ENCODE assay signal across 8 cellular contexts in genomic region chr7:98616381-98617050, GRCh38. TPM values are rescaled to one million over a fixed set of nuclear protein-coding genes. Genes with fewer than 3 reads are reported as not detected.
A peak's percentile ranks its signal among the peaks of the same experiment; 100 is the strongest.
DNase-seq lines count a peak whose midpoint lies in the region; ATAC-seq, FAIRE-seq and TF ChIP-seq lines count a peak whose summit lies in the region.

No MANE protein-coding gene starts in this region.

- no peak for ATAC-seq in activated T-cell treated with anti-CD3 and anti-CD28 coated beads, Interleukin-2, amount 50 U/mL, for 4 hours
- no peak for ATAC-seq in effector memory CD8-positive, alpha-beta T cell (replicated peaks)

- H3K4me3 Mint-ChIP-seq in activated CD4-positive, alpha-beta T cell treated with anti-CD3 and anti-CD28 coated beads, Interleukin-2, amount 10 ng/mL, durations not matched to agents 24 days and 14 days, result no peak overlapping the region
- no peak overlapping the region for H3K4me3 Mint-ChIP-seq in activated T-cell treated with anti-CD3 and anti-CD28 coated beads, Interleukin-2, amount 50 U/mL, for 4 hours
- H3K4me3 Mint-ChIP-seq in effector memory CD8-positive, alpha-beta T cell, result no peak overlapping the region

- H3K14ac ChIP-seq in H1 (ENCODE audit: insufficient read length) (no peak overlapping the region), trophoblast cell (ENCODE audit: low read length) (no peak overlapping the region)

- H3K9ac ChIP-seq in H1 (replicated peaks in 1 of 4; ENCODE audit: extremely low read depth in 1 of 4, low read depth in 3 of 4, low read length in 3 of 4) (no peak overlapping the region), trophoblast cell (ENCODE audit: low read length) (no peak overlapping the region)

- no peak overlapping the region for H4K5ac ChIP-seq in H1 (ENCODE audit: insufficient read length, low read depth, low read length)

- H3K9me3 ChIP-seq in H1 (ENCODE audit: insufficient read depth in 2 of 2, low read depth in 1 of 2, low read length in 1 of 2) (no peaks in the 10 kb centered on the region), trophoblast cell (ENCODE audit: insufficient read depth, low read depth, low read length) (peaks cover 9% of the 10 kb centered on the region)

- H3K18ac ChIP-seq in H1 (ENCODE audit: extremely low read depth, low read length) (no peak overlapping the region; the same call in 1 of the 2 replicates), trophoblast cell (ENCODE audit: low read length) (no peak overlapping the region)

- peaks cover 0 to 22% of the 10 kb centered on the region in 2 experiments for H4K20me1 ChIP-seq in H1 (replicated peaks in 1 of 2; ENCODE audit: control insufficient read depth in 1 of 2, insufficient read depth in 2 of 2, low read length in 2 of 2)

- TF ChIP-seq CTCF in H1 (IDR thresholded peaks at IDR 0.05; ENCODE audit: control extremely low read depth in 1 of 3, insufficient read depth in 1 of 3, low read depth in 1 of 3, low read length in 3 of 3), result no peak

- H2BK12ac ChIP-seq in H1 (ENCODE audit: low read depth, low read length) (no peak overlapping the region), trophoblast cell (ENCODE audit: low read length) (no peak overlapping the region)

- no peaks in the 10 kb centered on the region for H3K4me1 Mint-ChIP-seq in activated CD4-positive, alpha-beta T cell treated with anti-CD3 and anti-CD28 coated beads, Interleukin-2, amount 10 ng/mL, durations not matched to agents 24 days and 14 days
- peaks cover 1% of the 10 kb centered on the region for H3K4me1 Mint-ChIP-seq in activated T-cell treated with anti-CD3 and anti-CD28 coated beads, Interleukin-2, amount 50 U/mL, for 4 hours (ENCODE audit: low read depth)
- H3K4me1 Mint-ChIP-seq in effector memory CD8-positive, alpha-beta T cell (ENCODE audit: low read depth in 2 of 2), result no peaks in the 10 kb centered on the region

- H2AFZ ChIP-seq in H1 (ENCODE audit: low read length) (peak overlapping the region; percentile 64; the same call in 1 of the 2 replicates), trophoblast cell (ENCODE audit: insufficient read depth, low read length, poor library complexity) (no peak overlapping the region)

- peaks cover 13 to 61% (median 42%) of the 10 kb centered on the region in 4 experiments for H3K27me3 ChIP-seq in H1 (replicated peaks in 1 of 4; ENCODE audit: control insufficient read depth in 3 of 4, extremely low read depth in 1 of 4, insufficient read depth in 3 of 4, low read length in 3 of 4)
- peaks cover 42% of the 10 kb centered on the region for H3K27me3 ChIP-seq in trophoblast cell (ENCODE audit: insufficient read depth, low read length)

- POLR2A ChIA-PET in H1 (lab: Charles Lee; ENCODE audit: partially characterized antibody), result interaction anchor here (0.7 to 2.1 kb wide), 12 partner anchors 10 to 217 kb away, joined by 3 to 15 read pairs (median 4); no protein-coding TSS in a partner anchor

- H3K79me2 ChIP-seq in H1 (ENCODE audit: control insufficient read depth in 1 of 2, insufficient read depth in 2 of 2, low read length in 2 of 2) (no peaks in the 10 kb centered on the region), trophoblast cell (ENCODE audit: control insufficient read depth, insufficient read depth, low read length, poor library complexity) (no peaks in the 10 kb centered on the region)

- H2AK5ac ChIP-seq in H1 (ENCODE audit: low read depth, low read length), result no peak overlapping the region
- no peak overlapping the region for H2AK5ac ChIP-seq in trophoblast cell (ENCODE audit: low read length)

- H3K27ac ChIP-seq in H1 (ENCODE audit: low read depth, low read length) (no peak overlapping the region), trophoblast cell (ENCODE audit: low read depth, low read length) (no peak overlapping the region)

- H2BK15ac ChIP-seq in H1 (ENCODE audit: low read length), result no peak overlapping the region

- H2BK120ac ChIP-seq in H1 (replicated peaks; ENCODE audit: low read depth, low read length) (no peak overlapping the region), trophoblast cell (ENCODE audit: insufficient read depth, low read length, poor library complexity) (no peak overlapping the region)

- WGBS in H1 (ENCODE audit: extremely low coverage in 1 of 2, insufficient coverage in 1 of 2, insufficient read length in 1 of 2, insufficient replicate concordance in 2 of 2, low coverage in 1 of 2, low lambda C conversion rate in 2 of 2, missing lambda C conversion rate in 1 of 2), 2 experiments, result 8% methylated on average over 43 of the region's 67 CpGs; no CpG with 5 or more reads in 1 of the 2 experiments
- no CpG with 5 or more reads among the region's 67 CpGs for WGBS in trophoblast cell (ENCODE audit: extremely low coverage, insufficient coverage, insufficient read length)

- H3K23ac ChIP-seq in H1 (ENCODE audit: insufficient read length) (no peak overlapping the region), trophoblast cell (ENCODE audit: low read length) (no peak overlapping the region)

- no peak overlapping the region for H3K27ac Mint-ChIP-seq in activated CD4-positive, alpha-beta T cell treated with anti-CD3 and anti-CD28 coated beads, Interleukin-2, amount 10 ng/mL, durations not matched to agents 24 days and 14 days
- H3K27ac Mint-ChIP-seq in effector memory CD8-positive, alpha-beta T cell, result no peak overlapping the region

- H3K4ac ChIP-seq in H1 (replicated peaks; ENCODE audit: insufficient read length, low read depth, low read length) (no peak overlapping the region), trophoblast cell (ENCODE audit: low read depth, low read length) (no peak overlapping the region)

- peaks cover 6% of the 10 kb centered on the region for H3K9me3 Mint-ChIP-seq in activated CD4-positive, alpha-beta T cell treated with anti-CD3 and anti-CD28 coated beads, Interleukin-2, amount 10 ng/mL, durations not matched to agents 24 days and 14 days
- H3K9me3 Mint-ChIP-seq in activated T-cell treated with anti-CD3 and anti-CD28 coated beads, Interleukin-2, amount 50 U/mL, for 4 hours, result peaks cover 8% of the 10 kb centered on the region
- no peaks in the 10 kb centered on the region for H3K9me3 Mint-ChIP-seq in effector memory CD8-positive, alpha-beta T cell

- TF ChIP-seq RAD21 in H1 (IDR thresholded peaks at IDR 0.05 in 1 of 2, conservative IDR thresholded peaks at IDR 0.05 in 1 of 2; ENCODE audit: low read depth in 2 of 2, low read length in 2 of 2), result no peak

- H3K4me1 ChIP-seq in H1 (replicated peaks in 1 of 4; ENCODE audit: control insufficient read depth in 3 of 4, insufficient read depth in 4 of 4, low read length in 3 of 4) (peaks cover 0 to 5% (median 3%) of the 10 kb centered on the region in 4 experiments), trophoblast cell (ENCODE audit: control insufficient read depth in 1 of 2, insufficient read depth in 2 of 2, low read length in 2 of 2) (peaks cover 9% of the 10 kb centered on the region in 2 experiments)

- no peak overlapping the region for H3K56ac ChIP-seq in H1 (replicated peaks; ENCODE audit: insufficient read length, low read depth, low read length)

- H2BK20ac ChIP-seq in H1 (ENCODE audit: low read length), result no peak overlapping the region

- H3K4me3 ChIP-seq in H1 (ENCODE audit: extremely low read depth in 1 of 4, insufficient read depth in 2 of 4, low read depth in 3 of 4, low read length in 4 of 4), result peak overlapping the region; percentile 37 to 72 (median 52)
- H3K4me3 ChIP-seq in trophoblast cell (ENCODE audit: low read depth, low read length), result no peak overlapping the region

- H3K36me3 ChIP-seq in H1 (ENCODE audit: control insufficient read depth in 2 of 4, insufficient read depth in 4 of 4, low read length in 3 of 4) (no peaks in the 10 kb centered on the region), trophoblast cell (ENCODE audit: control insufficient read depth in 1 of 2, insufficient read depth in 2 of 2, low read length in 2 of 2) (no peaks in the 10 kb centered on the region)

- TF ChIP-seq POLR2A in H1 (IDR thresholded peaks at IDR 0.05; ENCODE audit: control extremely low read depth in 1 of 2, low read depth in 2 of 2, low read length in 2 of 2), result no peak

- H3K27me3 Mint-ChIP-seq in activated CD4-positive, alpha-beta T cell treated with anti-CD3 and anti-CD28 coated beads, Interleukin-2, amount 10 ng/mL, durations not matched to agents 24 days and 14 days, result peaks cover 38% of the 10 kb centered on the region
- H3K27me3 Mint-ChIP-seq in activated T-cell treated with anti-CD3 and anti-CD28 coated beads, Interleukin-2, amount 50 U/mL, for 4 hours (ENCODE audit: low read depth), result peaks cover 44% of the 10 kb centered on the region
- peaks cover 36 to 56% of the 10 kb centered on the region in 2 donors for H3K27me3 Mint-ChIP-seq in effector memory CD8-positive, alpha-beta T cell

- H3K4me2 ChIP-seq in H1 (ENCODE audit: insufficient read depth in 1 of 2, low read depth in 2 of 2, low read length in 2 of 2), result peak overlapping the region; percentile 76 to 77
- H3K4me2 ChIP-seq in trophoblast cell (ENCODE audit: low read length), result peak overlapping the region; percentile 62

- H4K91ac ChIP-seq in H1 (replicated peaks; ENCODE audit: insufficient read length, low read length), result no peak overlapping the region
- H4K91ac ChIP-seq in trophoblast cell (ENCODE audit: low read depth, low read length), result no peak overlapping the region

- TF ChIP-seq EP300 in H1 (IDR thresholded peaks at IDR 0.05; ENCODE audit: borderline replicate concordance in 1 of 2, low read depth in 2 of 2, low read length in 2 of 2), result no peak

- H3K23me2 ChIP-seq in H1 (ENCODE audit: low read depth, low read length), result peaks cover 18% of the 10 kb centered on the region; the same call in 1 of the 2 replicates

- CTCF ChIA-PET in H1 (lab: Charles Lee; ENCODE audit: partially characterized antibody), result interaction anchor here (0.6 to 4.6 kb wide), 14 partner anchors 9 to 256 kb away, joined by 3 to 22 read pairs (median 4); partner anchors contain the start of gene BAIAP2L1

- no peaks in the 10 kb centered on the region for H3K79me1 ChIP-seq in H1 (ENCODE audit: low read depth, low read length)
- no peaks in the 10 kb centered on the region for H3K79me1 ChIP-seq in trophoblast cell (ENCODE audit: low read length)

- FAIRE-seq in H1 (lab: Jason Lieb, UNC), result no peak

- H2BK5ac ChIP-seq in H1 (ENCODE audit: low read depth, low read length) (no peak overlapping the region), trophoblast cell (ENCODE audit: low read depth, low read length, poor library complexity) (no peak overlapping the region)

- peak overlapping the region; percentile 72; the same call in 1 of the 2 replicates for H4K8ac ChIP-seq in H1 (ENCODE audit: extremely low read depth, insufficient read depth, low read length)
- no peak overlapping the region for H4K8ac ChIP-seq in trophoblast cell (ENCODE audit: low read depth, low read length)

- intact Hi-C loops in activated CD4-positive, alpha-beta T cell treated with anti-CD3 and anti-CD28 coated beads, Interleukin-2, amount 10 ng/mL, durations not matched to agents 24 days and 14 days (cut with micrococcal nuclease), result loop anchor here (10.0 kb wide), 1 partner anchor 1592 kb away; the partner anchor contains the start of gene DLX5

- DNase-seq in DMS153 (lab: John Stamatoyannopoulos, UW), result peak; percentile 70
- DNase-seq in NCI-H1930 (lab: John Stamatoyannopoulos, UW), result peak; percentile 56 to 57
- DNase-seq in H1 (ENCODE audit: low read depth in 1 of 2, low spot score in 2 of 2), result peak in 1 of 2 experiments; percentile 76
- DNase-seq in trophoblast cell, result no peak
- DNase-seq in activated CD4-positive, alpha-beta T cell treated with anti-CD3 and anti-CD28 coated beads, Interleukin-2, amount 10 ng/mL, durations not matched to agents 24 days and 14 days, result no peak
- no peak for DNase-seq in LoVo (ENCODE audit: low spot score)
- no peak for DNase-seq in activated T-cell treated with anti-CD3 and anti-CD28 coated beads, Interleukin-2, amount 50 U/mL, for 4 hours
- DNase-seq in effector memory CD8-positive, alpha-beta T cell, result no peak

- H4K12ac ChIP-seq in trophoblast cell (ENCODE audit: low read depth, low read length), result no peak overlapping the region

- no peaks in the 10 kb centered on the region for H3K36me3 Mint-ChIP-seq in activated CD4-positive, alpha-beta T cell treated with anti-CD3 and anti-CD28 coated beads, Interleukin-2, amount 10 ng/mL, durations not matched to agents 24 days and 14 days (ENCODE audit: low read depth)
- H3K36me3 Mint-ChIP-seq in activated T-cell treated with anti-CD3 and anti-CD28 coated beads, Interleukin-2, amount 50 U/mL, for 4 hours (ENCODE audit: insufficient read depth), result no peaks in the 10 kb centered on the region
- no peaks in the 10 kb centered on the region for H3K36me3 Mint-ChIP-seq in effector memory CD8-positive, alpha-beta T cell (ENCODE audit: insufficient read depth)

RNA-seq across cellular contexts. Expression of gene NPTX2, which starts 0.6 kb away (rescaled TPM):
- total RNA-seq in H1 (2021; fragmentation: NEBNext Ultra II Directional; extraction: Animal tissue kit (Norgen Biotek cat#: 25700)), result 14.0 and 18.4 TPM in 2 replicates
- polyA plus RNA-seq in H1 (2011; rRNA removed), result 19.2 and 25.6 TPM in 2 replicates
- 20.5 TPM for polyA plus RNA-seq in H1 (2011; cell fraction: cytosol; rRNA removed)
- polyA plus RNA-seq in H1 (2011; cell fraction: nucleus; rRNA removed), result 24.0 TPM
- 7.9 to 14.3 TPM (median 12.6 TPM) in 4 replicates for polyA plus RNA-seq in H1 (2012, experiment 1 of 2)
- 10.4 TPM for polyA plus RNA-seq in H1 (2012, experiment 2 of 2)
- polyA plus RNA-seq in H1 (2013, experiment 1 of 2), result 18.2 TPM
- polyA plus RNA-seq in H1 (2013, experiment 2 of 2), result 21.0 TPM
- polyA minus RNA-seq in H1 (2011; rRNA and poly(A)+ RNA removed), result 16.4 TPM in 2 replicates
- polyA minus RNA-seq in H1 (2011; cell fraction: cytosol; rRNA and poly(A)+ RNA removed), result 13.8 TPM
- 17.6 TPM for polyA minus RNA-seq in H1 (2011; cell fraction: nucleus; rRNA and poly(A)+ RNA removed)
- 0.12 and 0.21 TPM in 2 replicates for polyA plus RNA-seq in trophoblast cell (2013)
- not detected in 2 replicates for total RNA-seq in activated CD4-positive, alpha-beta T cell treated with anti-CD3 and anti-CD28 coated beads, Interleukin-2, amount 10 ng/mL, durations not matched to agents 24 days and 14 days
- total RNA-seq in activated T-cell treated with anti-CD3 and anti-CD28 coated beads, Interleukin-2, amount 50 U/mL, for 4 hours, result under 1 TPM in 2 of 3 donors, not detected in 1; 0.18 to 0.29 TPM

Comparison
In these comparisons a context has a peak if more than half of its experiments do, and no peak if none do; other contexts are left out.
1. DNase-seq: peak in DMS153 (single experiment) and NCI-H1930 (2 of 2); none in trophoblast cell (0 of 2), activated CD4-positive, alpha-beta T cell treated with anti-CD3 and anti-CD28 coated beads, Interleukin-2, amount 10 ng/mL, durations not matched to agents 24 days and 14 days (single experiment), LoVo (single experiment), activated T-cell treated with anti-CD3 and anti-CD28 coated beads, Interleukin-2, amount 50 U/mL, for 4 hours (single experiment) and effector memory CD8-positive, alpha-beta T cell (0 of 3).
2. RNA of gene NPTX2, which starts 0.6 kb away (total RNA-seq): 14.0 to 18.4 TPM in H1; 0.18 to 0.29 TPM in activated T-cell treated with anti-CD3 and anti-CD28 coated beads, Interleukin-2, amount 50 U/mL, for 4 hours and not detected in activated CD4-positive, alpha-beta T cell treated with anti-CD3 and anti-CD28 coated beads, Interleukin-2, amount 10 ng/mL, durations not matched to agents 24 days and 14 days; every median in the first group is over 10 times any median in the second.